In the genomic region with DNA sequence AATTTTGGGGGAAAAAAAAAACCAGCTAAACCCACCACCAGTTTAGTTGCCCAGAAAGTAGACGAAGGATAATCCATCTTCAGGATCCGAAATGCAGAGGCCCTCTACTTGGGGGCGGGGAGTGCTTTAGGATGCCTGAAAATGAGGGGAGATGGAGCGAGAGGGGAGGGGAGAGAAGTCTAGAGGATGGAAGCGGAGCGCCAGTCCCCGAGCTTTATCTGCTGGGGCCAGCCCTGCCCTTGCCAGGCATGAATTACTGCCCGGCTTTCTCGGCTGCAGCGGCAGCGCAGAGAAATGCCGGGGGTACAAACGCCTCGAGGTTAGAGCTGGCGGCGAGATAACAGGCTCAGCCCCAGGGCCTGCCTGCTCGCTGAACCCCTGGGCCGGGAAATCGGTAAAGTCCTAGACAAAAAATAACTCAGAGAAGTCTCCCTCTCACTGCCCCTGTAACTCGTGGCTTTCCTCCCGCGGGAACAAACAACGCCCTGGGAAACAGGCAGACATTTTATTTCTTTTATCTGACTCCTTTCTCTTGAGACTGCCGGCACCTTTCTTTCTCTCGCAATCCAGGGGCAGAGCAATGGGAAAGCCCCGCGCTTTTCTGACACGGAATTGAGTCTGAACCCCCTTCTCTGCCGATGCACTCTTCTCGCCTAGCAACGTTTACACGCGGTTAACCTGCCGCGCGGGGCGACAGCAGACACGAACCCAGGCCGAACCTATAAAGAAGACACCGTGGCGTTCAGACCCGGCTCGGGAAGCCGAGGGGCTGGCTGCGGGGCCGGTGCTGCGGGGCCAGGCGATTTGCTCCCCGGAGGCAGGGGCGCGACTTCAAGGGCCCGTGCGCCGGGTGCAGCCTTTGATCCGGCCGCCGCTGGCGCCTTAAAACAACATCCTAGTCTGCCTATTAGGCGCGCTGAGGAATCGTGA, we compare ENCODE assay signal across 10 cellular contexts. TPM values are rescaled to one million over a fixed set of nuclear protein-coding genes. Genes with fewer than 3 reads are reported as not detected.
DNase-seq lines count a peak whose midpoint lies in the region; ATAC-seq and TF ChIP-seq lines count a peak whose summit lies in the region.
"Had no signal": no experiment of that assay in that cellular context is flagged by ENCODE, and none has a peak within 500 bp of the region (broad histone marks: within the 10 kb centered on the region; RNA-seq: fewer than 3 reads in every experiment).

No MANE protein-coding gene starts in this region.

- H3K4me1 ChIP-seq in heart left ventricle (peaks cover 0 to 71% (median 35%) of the 10 kb centered on the region in 12 donors), ascending aorta (peaks cover 0 to 8% of the 10 kb centered on the region in 2 donors), mesenchymal stem cell (ENCODE audit: control insufficient read depth, insufficient read depth, low read depth, low read length) (peaks cover 42% of the 10 kb centered on the region)

- no peak overlapping the region for H3K14ac ChIP-seq in mesenchymal stem cell (ENCODE audit: low read length in 2 of 2)

- no peak for ATAC-seq in heart left ventricle
- no peak for ATAC-seq in left cardiac atrium
- ATAC-seq in GM21528 (IDR thresholded peaks at IDR 0.05; ENCODE audit: low FRiP score, unreplicated experiment) = no peak

- no peak overlapping the region for H2BK12ac ChIP-seq in mesenchymal stem cell (ENCODE audit: low read length in 2 of 2)

- peaks cover 0 to 3% (median 0%) of the 10 kb centered on the region in 12 donors for H3K9me3 ChIP-seq in heart left ventricle
- H3K9me3 ChIP-seq in ascending aorta = no peaks in the 10 kb centered on the region
- no peaks in the 10 kb centered on the region for H3K9me3 ChIP-seq in mesenchymal stem cell (ENCODE audit: control insufficient read depth, low read length)

- H4K91ac ChIP-seq in mesenchymal stem cell (ENCODE audit: low read length) = no peak overlapping the region

- intact Hi-C loops in heart left ventricle (cut with DNase I) (loop anchor here in 2 of 10 donors (10.0 kb wide), 1 partner anchor 182 kb away; no protein-coding TSS in a partner anchor), left cardiac atrium (cut with DNase I) (no loop called here), ascending aorta (cut with DNase I) (loop anchor here (5.0 to 10.0 kb wide), 2 partner anchors 312 to 564 kb away; a partner anchor contains a TSS)

- H3K36me3 ChIP-seq in heart left ventricle (no peaks in the 10 kb centered on the region), ascending aorta (no peaks in the 10 kb centered on the region), mesenchymal stem cell (ENCODE audit: control insufficient read depth in 1 of 2, insufficient read depth in 2 of 2, low read depth in 1 of 2, low read length in 2 of 2) (no peaks in the 10 kb centered on the region)

- no peak overlapping the region for H3K27ac ChIP-seq in heart left ventricle
- H3K27ac ChIP-seq in ascending aorta = no peak overlapping the region
- no peak overlapping the region for H3K27ac ChIP-seq in mesenchymal stem cell (ENCODE audit: low read length, poor library complexity, severe bottlenecking)

- H3K79me1 ChIP-seq in mesenchymal stem cell (replicated peaks; ENCODE audit: low read length, poor library complexity, severe bottlenecking) = no peaks in the 10 kb centered on the region

- peak overlapping the region in 11 of 12 donors; percentile 16 to 43 (median 32) for H3K4me3 ChIP-seq in heart left ventricle
- peak overlapping the region; percentile 44 to 46 for H3K4me3 ChIP-seq in ascending aorta
- peak overlapping the region; percentile 32 to 61 for H3K4me3 ChIP-seq in mesenchymal stem cell (ENCODE audit: insufficient read depth in 1 of 2, low read depth in 1 of 2, low read length in 2 of 2)

- TF ChIP-seq CTCF in heart left ventricle (IDR thresholded peaks at IDR 0.05) (no peak), ascending aorta (IDR thresholded peaks at IDR 0.05) (no peak)

- no peak overlapping the region for H2AK5ac ChIP-seq in mesenchymal stem cell (ENCODE audit: low read length, severe bottlenecking)

- no peak overlapping the region for H2AFZ ChIP-seq in mesenchymal stem cell (ENCODE audit: low read depth, low read length)

- WGBS in heart left ventricle, 4 donors = 1 to 3% (median 2%) methylated on average over 45 to 61 of the region's 61 CpGs
- under 1% methylated on average over 52 of the region's 61 CpGs for WGBS in mesenchymal stem cell

- H3K4ac ChIP-seq in mesenchymal stem cell (ENCODE audit: low read depth in 1 of 2, low read length in 2 of 2) = no peak overlapping the region

- peak overlapping the region; percentile 84 for H3K4me2 ChIP-seq in mesenchymal stem cell (ENCODE audit: low read length, poor library complexity, severe bottlenecking)

- H3K18ac ChIP-seq in mesenchymal stem cell (ENCODE audit: low read depth in 1 of 2, low read length in 2 of 2) = no peak overlapping the region

- DNase-seq in heart left ventricle = peak in 2 of 5 donors; percentile 13 to 55
- DNase-seq in left cardiac atrium = no peak
- DNase-seq in ascending aorta (ENCODE audit: low spot score in 2 of 2) = no peak
- DNase-seq in mesenchymal stem cell = peak; percentile 37
- DNase-seq in T-helper 9 cell = no peak
- no peak for DNase-seq in NCI-H1930 (lab: John Stamatoyannopoulos, UW)
- DNase-seq in globus pallidus (ENCODE audit: low spot score) = no peak
- DNase-seq: effector CD4-positive, alpha-beta T cell; NCI-H510A had no signal

- H2BK15ac ChIP-seq in mesenchymal stem cell (ENCODE audit: low read depth, poor library complexity, severe bottlenecking) = no peak overlapping the region

- no peak overlapping the region for H3K23ac ChIP-seq in mesenchymal stem cell (ENCODE audit: low read length in 2 of 2)

- H2BK120ac ChIP-seq in mesenchymal stem cell (ENCODE audit: low read depth, low read length) = no peak overlapping the region

- H3K27me3 ChIP-seq in heart left ventricle = peaks cover 78 to 97% (median 93%) of the 10 kb centered on the region in 9 donors
- H3K27me3 ChIP-seq in ascending aorta = peaks cover 25% of the 10 kb centered on the region
- H3K27me3 ChIP-seq in mesenchymal stem cell (ENCODE audit: control insufficient read depth in 1 of 2, insufficient read depth in 1 of 2, low read length in 2 of 2) = peaks cover 13 to 86% of the 10 kb centered on the region in 2 experiments

- no peak overlapping the region for H4K8ac ChIP-seq in mesenchymal stem cell (ENCODE audit: low read length)

- H3K9ac ChIP-seq in mesenchymal stem cell (ENCODE audit: low read length) = peak overlapping the region; percentile 77

- H2BK5ac ChIP-seq in mesenchymal stem cell (ENCODE audit: low read depth, low read length, poor library complexity, severe bottlenecking) = no peak overlapping the region

- no peak for TF ChIP-seq POLR2A in heart left ventricle (IDR thresholded peaks at IDR 0.05)

RNA-seq across cellular contexts. Expression of a gene that starts 3.1 kb away (rescaled TPM):
- total RNA-seq in heart left ventricle = 1 to 10 TPM; 2.7 to 7.4 (median 4.2) TPM
- 1 to 10 TPM; 2.2 to 3.0 TPM for polyA plus RNA-seq in heart left ventricle
- total RNA-seq in left cardiac atrium = 1 to 10 TPM; 4.5 to 6.1 TPM
- total RNA-seq in ascending aorta = 26.0 TPM
- polyA plus RNA-seq in mesenchymal stem cell (2013, experiment 1 of 2) = 3.9 TPM
- polyA plus RNA-seq in mesenchymal stem cell (2013, experiment 2 of 2) = 4.2 TPM
